Comparison of ENCODE assay signal across 9 cellular contexts in genomic region chr12:81627336-81628189, GRCh38.
DNase-seq lines count a peak whose midpoint lies in the region; ATAC-seq and TF ChIP-seq lines count a peak whose summit lies in the region.
"Had no signal": no experiment of that assay in that cellular context is flagged by ENCODE, and none has a peak within 500 bp of the region (broad histone marks: within the 10 kb centered on the region; RNA-seq: fewer than 3 reads in every experiment).

No MANE protein-coding gene starts in this region.

- H3K27me3 ChIP-seq in fibroblast of lung (ENCODE audit: control insufficient read depth, insufficient read depth, low read length) (no peaks in the 10 kb centered on the region), gastrocnemius medialis (no peaks in the 10 kb centered on the region)

- ATAC-seq in sciatic nerve: peak; percentile 58
- no peak for ATAC-seq in HG03571 (IDR thresholded peaks at IDR 0.05; ENCODE audit: unreplicated experiment)
- ATAC-seq in gastrocnemius medialis: no peak
- no peak for ATAC-seq in HG03196 (IDR thresholded peaks at IDR 0.05; ENCODE audit: unreplicated experiment)
- ATAC-seq: mucosa of descending colon had no signal

- peak overlapping the region; percentile 25 for H3K4me2 ChIP-seq in fibroblast of lung (ENCODE audit: extremely low read depth, insufficient read depth, low read length)

- peak; percentile 72 for TF ChIP-seq CTCF in LNCAP (IDR thresholded peaks at IDR 0.05)
- peak; percentile 33 to 69 for TF ChIP-seq CTCF in fibroblast of lung (conservative IDR thresholded peaks at IDR 0.05 in 1 of 2, IDR thresholded peaks at IDR 0.05 in 1 of 2; ENCODE audit: low read depth in 1 of 2, low read length in 2 of 2)
- TF ChIP-seq CTCF in gastrocnemius medialis (IDR thresholded peaks at IDR 0.05 in 4 of 5, conservative IDR thresholded peaks at IDR 0.05 in 1 of 5): peak in 1 of 5 experiments; percentile 30

- H4K20me1 ChIP-seq in fibroblast of lung (ENCODE audit: control insufficient read depth, extremely low read depth, insufficient read depth, low read length): no peaks in the 10 kb centered on the region

- peak; percentile 65 for DNase-seq in DMS114 treated with DMSO at 0.1 percent for 48 hours (lab: John Stamatoyannopoulos, UW; ENCODE audit: unreplicated experiment)
- peak; percentile 35 for DNase-seq in RPMI7951 (ENCODE audit: low read depth)
- DNase-seq in fibroblast of lung (ENCODE audit: low read depth in 2 of 2): peak; percentile 51 to 70
- DNase-seq in sciatic nerve (ENCODE audit: low spot score): no peak
- no peak for DNase-seq in gastrocnemius medialis

- H3K9me3 ChIP-seq in fibroblast of lung (ENCODE audit: control insufficient read depth, insufficient read depth, low read depth, low read length) (no peaks in the 10 kb centered on the region), gastrocnemius medialis (no peaks in the 10 kb centered on the region)
- H3K9me3 ChIP-seq: mucosa of descending colon had no signal

- no peaks in the 10 kb centered on the region for H3K36me3 ChIP-seq in fibroblast of lung (ENCODE audit: control insufficient read depth, insufficient read depth, low read length)
- H3K36me3 ChIP-seq in gastrocnemius medialis: no peaks in the 10 kb centered on the region

- H3K9ac ChIP-seq in fibroblast of lung (ENCODE audit: insufficient read depth, low read length): no peak overlapping the region

- in situ Hi-C loops in gastrocnemius medialis (cut with MboI; ENCODE audit: low sequenced_read_pairs in 4 of 4): no loop called here

- intact Hi-C loops in sciatic nerve (cut with DNase I) (loop anchor here (5.0 kb wide), 1 partner anchor 295 kb away; no protein-coding TSS in a partner anchor), gastrocnemius medialis (cut with DNase I; ENCODE audit: low total_unique reads) (loop anchor here (5.0 kb wide), 1 partner anchor 175 kb away; no protein-coding TSS in a partner anchor)

- H2AFZ ChIP-seq in fibroblast of lung (ENCODE audit: low read length): peak overlapping the region; percentile 33

- H3K4me1 ChIP-seq in fibroblast of lung (ENCODE audit: control insufficient read depth, extremely low read depth, insufficient read depth, low read length): no peaks in the 10 kb centered on the region
- H3K4me1 ChIP-seq in gastrocnemius medialis: no peaks in the 10 kb centered on the region

- H3K4me3 ChIP-seq in fibroblast of lung (replicated peaks in 1 of 4; ENCODE audit: control extremely low read depth in 1 of 4, insufficient read depth in 1 of 4, low read depth in 3 of 4, low read length in 4 of 4) (no peak overlapping the region), gastrocnemius medialis (no peak overlapping the region)
- H3K4me3 ChIP-seq: mucosa of descending colon had no signal

- TF ChIP-seq POLR2A in gastrocnemius medialis (IDR thresholded peaks at IDR 0.05): no peak

- H3K79me2 ChIP-seq in fibroblast of lung (ENCODE audit: control insufficient read depth, insufficient read depth, low read length): no peaks in the 10 kb centered on the region

- H3K27ac ChIP-seq in fibroblast of lung (ENCODE audit: insufficient read depth, low read length) (no peak overlapping the region), gastrocnemius medialis (no peak overlapping the region)

Comparison
In these comparisons a context has a peak if more than half of its experiments do, and no peak if none do; other contexts are left out.
1. DNase-seq: peak in DMS114 treated with DMSO at 0.1 percent for 48 hours (single experiment), RPMI7951 (single experiment) and fibroblast of lung (2 of 2); none in sciatic nerve (single experiment) and gastrocnemius medialis (0 of 2).